In genomic region chr16:51708861-51709260, GRCh38 we compare ENCODE assay signal across 29 cellular contexts.
"Had no signal": no experiment of that assay in that cellular context is flagged by ENCODE, and none has a peak within 500 bp of the region (broad histone marks: within the 10 kb centered on the region; RNA-seq: fewer than 3 reads in every experiment).

No MANE protein-coding gene starts in this region.

- H3K27ac ChIP-seq: body of pancreas, cardiac muscle cell, colonic mucosa, foreskin keratinocyte, gastrocnemius medialis, heart left ventricle, WERI-Rb-1 had no signal

- DNase-seq: activated B cell treated with CpG ODN at 0.5 μM for 24 hours; activated CD4-positive, alpha-beta T cell treated with anti-CD3 and anti-CD28 coated beads for 48 hours; activated CD4-positive, alpha-beta T cell treated with anti-CD3 and anti-CD28 coated beads, Interleukin-2, amount 50 U/mL, for 1 hour; activated CD4-positive, alpha-beta T cell treated with anti-CD3 and anti-CD28 coated beads, Interleukin-2, amount 50 U/mL, for 48 hours; activated CD8-positive, alpha-beta memory T cell treated with anti-CD3 and anti-CD28 coated beads for 24 hours; activated CD8-positive, alpha-beta T cell treated with anti-CD3 and anti-CD28 coated beads for 36 hours; activated effector memory CD4-positive, alpha-beta T cell treated with Interleukin-2 at 50 U/mL for 16 hours; activated gamma-delta T cell treated with Interleukin-2 at 50 U/mL for 16 hours; activated naive CD4-positive, alpha-beta T cell treated with anti-CD3 and anti-CD28 coated beads, Interleukin-2, amount 50 U/mL, for 16 hours; activated naive CD4-positive, alpha-beta T cell treated with Interleukin-2 at 50 U/mL for 16 hours; activated T-cell treated with anti-CD3 and anti-CD28 coated beads, Interleukin-2, amount 50 U/mL, for 4 hours; amniotic stem cell; anterior cingulate cortex; body of pancreas; central memory CD4-positive, alpha-beta T cell; cerebellar nuclear complex; colonic mucosa; effector CD8-positive, alpha-beta T cell; foreskin keratinocyte; gastrocnemius medialis; glutamatergic neuron; heart left ventricle; T-helper 17 cell; T1000; WERI-Rb-1 had no signal

- H3K4me1 ChIP-seq: body of pancreas, colonic mucosa, foreskin keratinocyte, gastrocnemius medialis, heart left ventricle had no signal

- H3K36me3 ChIP-seq: cardiac muscle cell, colonic mucosa, gastrocnemius medialis, heart left ventricle, WERI-Rb-1 had no signal

- H3K27me3 ChIP-seq: body of pancreas, cardiac muscle cell, colonic mucosa, gastrocnemius medialis, heart left ventricle had no signal

- H3K4me3 Mint-ChIP-seq: activated B cell treated with CpG ODN at 0.5 μM for 24 hours; activated CD8-positive, alpha-beta T cell treated with anti-CD3 and anti-CD28 coated beads for 36 hours; activated naive CD8-positive, alpha-beta T cell; activated T-cell treated with anti-CD3 and anti-CD28 coated beads, Interleukin-2, amount 50 U/mL, for 4 hours; activated T-helper 17 cell treated with anti-CD3 and anti-CD28 coated beads, Interleukin-2, amount 50 U/mL, for 72 hours; T-helper 17 cell; T-helper 2 cell treated with Interferon-gamma antibody and Interleukin-4, amounts not matched to agents 5 μg/mL and 100 μg/mL, for 36 hours had no signal

- H3K9me3 ChIP-seq: body of pancreas, colonic mucosa, gastrocnemius medialis had no signal

- H3K4me1 Mint-ChIP-seq: activated B cell treated with CpG ODN at 0.5 μM for 24 hours; activated T-helper 17 cell treated with anti-CD3 and anti-CD28 coated beads, Interleukin-2, amount 50 U/mL, for 72 hours; T-helper 17 cell had no signal

- H3K27me3 Mint-ChIP-seq: activated B cell treated with CpG ODN at 0.5 μM for 24 hours; activated CD8-positive, alpha-beta T cell treated with anti-CD3 and anti-CD28 coated beads for 36 hours; activated T-helper 17 cell treated with anti-CD3 and anti-CD28 coated beads, Interleukin-2, amount 50 U/mL, for 72 hours; T-helper 17 cell had no signal

- H3K27ac Mint-ChIP-seq: activated B cell treated with CpG ODN at 0.5 μM for 24 hours; activated CD8-positive, alpha-beta T cell treated with anti-CD3 and anti-CD28 coated beads for 36 hours; activated naive CD8-positive, alpha-beta T cell; activated T-helper 17 cell treated with anti-CD3 and anti-CD28 coated beads, Interleukin-2, amount 50 U/mL, for 72 hours; T-helper 17 cell; T-helper 2 cell treated with Interferon-gamma antibody and Interleukin-4, amounts not matched to agents 5 μg/mL and 100 μg/mL, for 36 hours had no signal

- H3K4me3 ChIP-seq: body of pancreas, cardiac muscle cell, colonic mucosa, gastrocnemius medialis, heart left ventricle had no signal
